ENCODE assay signal across 22 cellular contexts in the genomic region with DNA sequence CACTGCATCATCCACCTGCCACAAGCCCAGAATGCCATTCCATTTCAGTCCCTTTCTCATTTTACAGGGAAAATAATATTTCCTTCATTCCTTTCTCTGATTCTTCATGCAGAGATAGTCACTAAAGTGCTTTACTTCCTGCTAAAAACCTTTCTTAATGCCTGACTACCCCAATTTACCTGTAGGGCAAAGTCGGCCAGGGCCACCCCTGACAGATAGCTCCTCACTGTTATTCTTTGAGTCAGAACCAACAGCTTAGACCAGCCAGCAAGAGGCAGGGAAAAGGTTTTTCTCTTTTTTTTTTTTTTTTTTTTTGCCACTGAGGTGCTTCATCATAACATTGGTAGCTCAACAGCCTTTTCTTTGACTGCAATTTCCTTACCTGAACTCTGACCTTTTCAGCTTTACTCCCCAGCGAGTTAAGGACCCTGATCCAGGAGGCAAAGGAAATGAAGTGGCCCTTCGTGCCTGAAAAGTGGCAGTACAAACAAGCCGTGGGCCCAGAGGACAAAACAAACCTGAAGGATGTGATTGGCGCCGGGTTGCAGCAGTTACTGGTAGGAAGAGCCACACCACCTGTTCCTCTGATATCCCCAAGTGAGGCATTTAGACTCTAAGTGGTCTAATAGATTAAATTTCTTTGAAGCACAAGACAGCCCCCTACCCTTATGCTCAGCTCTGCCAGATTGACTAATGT.
DNase-seq lines count a peak whose midpoint lies in the region; FAIRE-seq and TF ChIP-seq lines count a peak whose summit lies in the region.
"Had no signal": no experiment of that assay in that cellular context is flagged by ENCODE, and none has a peak within 500 bp of the region (broad histone marks: within the 10 kb centered on the region; RNA-seq: fewer than 3 reads in every experiment).

No MANE protein-coding gene starts in this region.

- H3K4me1 ChIP-seq in neural progenitor cell, result peaks cover 91% of the 10 kb centered on the region
- H3K4me1 ChIP-seq: breast epithelium, colonic mucosa had no signal

- peak; percentile 36 for DNase-seq in NCI-H128 (lab: John Stamatoyannopoulos, UW; ENCODE audit: unreplicated experiment)
- peak; percentile 1 for DNase-seq in NCI-H2107 (lab: John Stamatoyannopoulos, UW)
- peak; percentile 88 for DNase-seq in NCI-H524 treated with DMSO at 0.1 percent for 48 hours (lab: John Stamatoyannopoulos, UW)
- peak; percentile 37 for DNase-seq in neural progenitor cell (ENCODE audit: low spot score)
- DNase-seq in SIG-M5 treated with dmso at 0.1 percent for 504 hours (lab: John Stamatoyannopoulos, UW; ENCODE audit: unreplicated experiment), result no peak
- DNase-seq in frontal cortex (ENCODE audit: low spot score in 2 of 2), result no peak
- no peak for DNase-seq in DMS 273 (lab: John Stamatoyannopoulos, UW; ENCODE audit: unreplicated experiment)
- DNase-seq: activated CD4-positive, alpha-beta T cell treated with anti-CD3 and anti-CD28 coated beads for 48 hours; activated naive CD4-positive, alpha-beta T cell treated with anti-CD3 and anti-CD28 coated beads, Interleukin-2, amount 10 ng/mL, durations not matched to agents 7 days and 5 days; amniotic stem cell; CD4-positive, CD25-positive, alpha-beta regulatory T cell; colonic mucosa; effector memory CD8-positive, alpha-beta T cell; foreskin fibroblast; mesendoderm; naive B cell; T-helper 2 cell; trophoblast cell had no signal

- H3K27ac ChIP-seq in neural progenitor cell, result peak overlapping the region; percentile 41
- H3K27ac ChIP-seq: breast epithelium, colonic mucosa, KMS-11, RWPE1, skin epidermis had no signal

- H3F3A ChIP-seq in neural progenitor cell (ENCODE audit: low read depth), result peaks cover 60% of the 10 kb centered on the region

- peaks cover 8% of the 10 kb centered on the region for H3K27me3 Mint-ChIP-seq in neural progenitor cell (ENCODE audit: insufficient read depth, low read depth)
- H3K27me3 Mint-ChIP-seq: activated naive CD4-positive, alpha-beta T cell treated with anti-CD3 and anti-CD28 coated beads, Interleukin-2, amount 10 ng/mL, durations not matched to agents 7 days and 5 days; effector memory CD8-positive, alpha-beta T cell; naive B cell had no signal

- H2AFZ ChIP-seq in neural progenitor cell (replicated peaks), result no peak overlapping the region

- no peak overlapping the region for H3K9ac ChIP-seq in neural progenitor cell
- H3K9ac ChIP-seq: KMS-11 had no signal

- no peaks in the 10 kb centered on the region for H3K36me3 ChIP-seq in neural progenitor cell
- H3K36me3 ChIP-seq: breast epithelium, colonic mucosa had no signal

- no peaks in the 10 kb centered on the region for H3K9me3 Mint-ChIP-seq in neural progenitor cell
- H3K9me3 Mint-ChIP-seq: activated naive CD4-positive, alpha-beta T cell treated with anti-CD3 and anti-CD28 coated beads, Interleukin-2, amount 10 ng/mL, durations not matched to agents 7 days and 5 days; CD4-positive, CD25-positive, alpha-beta regulatory T cell; effector memory CD8-positive, alpha-beta T cell; naive B cell had no signal

- no peaks in the 10 kb centered on the region for H3K36me3 Mint-ChIP-seq in neural progenitor cell

- no peak overlapping the region for H3K4me3 Mint-ChIP-seq in neural progenitor cell
- H3K4me3 Mint-ChIP-seq: activated naive CD4-positive, alpha-beta T cell treated with anti-CD3 and anti-CD28 coated beads, Interleukin-2, amount 10 ng/mL, durations not matched to agents 7 days and 5 days; CD4-positive, CD25-positive, alpha-beta regulatory T cell; effector memory CD8-positive, alpha-beta T cell; naive B cell had no signal

- no peak for TF ChIP-seq CTCF in neural progenitor cell (IDR thresholded peaks at IDR 0.05)

- no peaks in the 10 kb centered on the region for H4K20me1 ChIP-seq in neural progenitor cell (ENCODE audit: low read depth)

- H3K27me3 ChIP-seq in neural progenitor cell, result peaks cover 26% of the 10 kb centered on the region
- H3K27me3 ChIP-seq: breast epithelium, colonic mucosa had no signal

- peak overlapping the region; percentile 48 for H3K4me2 ChIP-seq in neural progenitor cell
- H3K4me2 ChIP-seq: KMS-11 had no signal

- H3K4me3 ChIP-seq in neural progenitor cell, result no peak overlapping the region
- H3K4me3 ChIP-seq: breast epithelium, colonic mucosa, skin epidermis had no signal

- FAIRE-seq in frontal cortex (lab: Jason Lieb, UNC), result no peak

- H3K4me1 Mint-ChIP-seq in neural progenitor cell, result peaks cover 51% of the 10 kb centered on the region
- H3K4me1 Mint-ChIP-seq: activated naive CD4-positive, alpha-beta T cell treated with anti-CD3 and anti-CD28 coated beads, Interleukin-2, amount 10 ng/mL, durations not matched to agents 7 days and 5 days had no signal

- no peak overlapping the region for H3K27ac Mint-ChIP-seq in neural progenitor cell
- H3K27ac Mint-ChIP-seq: activated naive CD4-positive, alpha-beta T cell treated with anti-CD3 and anti-CD28 coated beads, Interleukin-2, amount 10 ng/mL, durations not matched to agents 7 days and 5 days; CD4-positive, CD25-positive, alpha-beta regulatory T cell; effector memory CD8-positive, alpha-beta T cell had no signal

- H3K79me2 ChIP-seq in neural progenitor cell (ENCODE audit: low read depth), result no peaks in the 10 kb centered on the region

- no peaks in the 10 kb centered on the region for H3K9me3 ChIP-seq in neural progenitor cell (ENCODE audit: low read depth)
- H3K9me3 ChIP-seq: breast epithelium, colonic mucosa had no signal

Comparison
In these comparisons a context has a peak if more than half of its experiments do, and no peak if none do; other contexts are left out.
1. DNase-seq: peak in NCI-H128 (single experiment), NCI-H2107 (single experiment), NCI-H524 treated with DMSO at 0.1 percent for 48 hours (single experiment) and neural progenitor cell (single experiment); none in SIG-M5 treated with dmso at 0.1 percent for 504 hours (single experiment), frontal cortex (0 of 2) and DMS 273 (single experiment).